Comparison of ENCODE assay signal across 1 cellular context in the genomic region with DNA sequence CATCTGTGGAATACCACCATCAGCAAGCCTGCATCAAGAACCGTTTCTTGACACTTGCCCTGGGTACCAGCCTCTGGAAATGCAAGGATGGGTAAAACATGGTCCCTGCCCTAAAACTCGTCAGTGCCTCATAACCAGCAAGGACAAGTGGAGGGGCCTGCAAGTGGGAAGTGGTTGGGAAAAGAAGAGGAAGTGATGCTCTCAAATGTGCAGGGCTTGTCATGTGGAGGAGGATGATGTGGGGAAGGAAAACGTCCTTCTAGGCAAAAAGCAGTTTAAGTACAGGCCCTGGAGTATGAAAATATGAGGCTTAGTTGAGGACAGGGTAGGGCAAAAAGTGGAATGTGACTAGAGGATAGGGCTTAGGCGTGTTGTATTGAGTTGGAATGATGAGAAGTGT.
A peak's percentile ranks its signal among the peaks of the same experiment; 100 is the strongest.
TF ChIP-seq lines count a peak whose summit lies in the region.

No MANE protein-coding gene starts in this region.

TF ChIP-seq in GM12878, 131 proteins besides CTCF, POLR2A, EP300 and RAD21:
- TF ChIP-seq EED (IDR thresholded peaks at IDR 0.05; ENCODE audit: low read depth) (0 out of 2 replicates have a peak, but pooled peaks have one; percentile 16), SPI1 (IDR thresholded peaks at IDR 0.05; ENCODE audit: borderline replicate concordance, insufficient read depth, low read depth, low read length) (peak; percentile 58; the same call in 1 of the 2 replicates), RUNX3 (IDR thresholded peaks at IDR 0.05; ENCODE audit: low read length) (no peak)
